In genomic region chr6:147869223-147869600, GRCh38 we compare ENCODE assay signal across 30 cellular contexts.
DNase-seq lines count a peak whose midpoint lies in the region; TF ChIP-seq lines count a peak whose summit lies in the region.
"Had no signal": no experiment of that assay in that cellular context is flagged by ENCODE, and none has a peak within 500 bp of the region (broad histone marks: within the 10 kb centered on the region; RNA-seq: fewer than 3 reads in every experiment).

No MANE protein-coding gene starts in this region.

- H2AFZ ChIP-seq in ACC112 (ENCODE audit: low read length, unreplicated experiment) (peak overlapping the region; percentile 59), Loucy (ENCODE audit: low read length) (no peak overlapping the region)

- peak overlapping the region; percentile 49 to 84 (median 79) for H3K27ac Mint-ChIP-seq in nephron
- H3K27ac Mint-ChIP-seq: activated naive CD4-positive, alpha-beta T cell treated with anti-CD3 and anti-CD28 coated beads, Interleukin-2, amount 50 U/mL, for 24 hours; B cell; CD8-positive, alpha-beta memory T cell; effector memory CD8-positive, alpha-beta T cell; natural killer cell; T-cell had no signal

- no peak for TF ChIP-seq POLR2A in suprapubic skin (IDR thresholded peaks at IDR 0.05)

- H3K4me1 ChIP-seq in ACC112 (ENCODE audit: control insufficient read depth, insufficient read depth, low read length, unreplicated experiment) (peaks cover 7% of the 10 kb centered on the region), Loucy (ENCODE audit: insufficient read depth, low read length, poor library complexity, severe bottlenecking) (peaks cover 35% of the 10 kb centered on the region), endocrine pancreas (ENCODE audit: control insufficient read depth, insufficient read depth, low read length) (no peaks in the 10 kb centered on the region), suprapubic skin (no peaks in the 10 kb centered on the region)
- H3K4me1 ChIP-seq: testis had no signal

- H3K9me2 ChIP-seq in Loucy (replicated peaks; ENCODE audit: low read depth, low read length), result no peaks in the 10 kb centered on the region

- H4K20me1 ChIP-seq in Loucy (ENCODE audit: insufficient read depth, low read length, poor library complexity, severe bottlenecking), result no peaks in the 10 kb centered on the region

- H3K4me3 ChIP-seq in ACC112 (ENCODE audit: low read depth, low read length) (no peak overlapping the region), Loucy (ENCODE audit: low read length, poor library complexity, severe bottlenecking) (peak overlapping the region; percentile 32), endocrine pancreas (ENCODE audit: control insufficient read depth, insufficient read depth, low read length) (peak overlapping the region; percentile 52), suprapubic skin (no peak overlapping the region)
- H3K4me3 ChIP-seq: coronary artery, esophagus muscularis mucosa, gastrocnemius medialis, lower lobe of right lung, SJSA1, skin epidermis, testis had no signal

- TF ChIP-seq EP300 in suprapubic skin (IDR thresholded peaks at IDR 0.05), result no peak

- peak overlapping the region in 1 of 3 experiments; percentile 5 for H3K4me3 Mint-ChIP-seq in nephron
- H3K4me3 Mint-ChIP-seq: activated naive CD4-positive, alpha-beta T cell treated with anti-CD3 and anti-CD28 coated beads, Interleukin-2, amount 50 U/mL, for 24 hours; B cell; CD8-positive, alpha-beta memory T cell; effector memory CD8-positive, alpha-beta T cell; natural killer cell; T-cell had no signal

- peaks cover 20% of the 10 kb centered on the region; the same call in 1 of the 2 replicates for H3F3A ChIP-seq in Loucy (ENCODE audit: low read depth)

- 67% methylated on average over 1 of the region's 1 CpG for WGBS in suprapubic skin

- H3K4me1 Mint-ChIP-seq in nephron, result peaks cover 58% of the 10 kb centered on the region
- H3K4me1 Mint-ChIP-seq: activated naive CD4-positive, alpha-beta T cell treated with anti-CD3 and anti-CD28 coated beads, Interleukin-2, amount 50 U/mL, for 24 hours; B cell; CD8-positive, alpha-beta memory T cell; natural killer cell; T-cell had no signal

- H3K79me2 ChIP-seq in ACC112 (ENCODE audit: control insufficient read depth, insufficient read depth, low read length, unreplicated experiment) (no peaks in the 10 kb centered on the region), Loucy (ENCODE audit: insufficient read depth, low read length) (no peaks in the 10 kb centered on the region)

- DNase-seq in pons (ENCODE audit: low spot score) (no peak), NCI-H774 (lab: John Stamatoyannopoulos, UW) (no peak), suprapubic skin (ENCODE audit: low spot score in 2 of 2) (no peak)
- DNase-seq: ACHN; activated CD4-positive, alpha-beta T cell treated with anti-CD3 and anti-CD28 coated beads for 48 hours; anterior cingulate cortex; CD8-positive, alpha-beta memory T cell; effector memory CD8-positive, alpha-beta T cell; gastrocnemius medialis; H7; KG1; lower lobe of right lung; natural killer cell; NCI-H1417 treated with DMSO at 0.1 percent for 48 hours; NCI-H345; occipital lobe; RPMI8226; stimulated activated naive CD8-positive, alpha-beta T cell treated with anti-CD3 and anti-CD28 coated beads, Interleukin-15, Interleukin-2, amounts not matched to agents 100 U/mL and 50 U/mL, for 24 hours; T-cell; testis had no signal

- H3K36me3 ChIP-seq in ACC112 (ENCODE audit: insufficient read depth, low read length), result no peaks in the 10 kb centered on the region
- no peaks in the 10 kb centered on the region for H3K36me3 ChIP-seq in Loucy (ENCODE audit: insufficient read depth, low read length)
- no peaks in the 10 kb centered on the region for H3K36me3 ChIP-seq in endocrine pancreas (ENCODE audit: control insufficient read depth, insufficient read depth, low read length)
- H3K36me3 ChIP-seq in suprapubic skin, result no peaks in the 10 kb centered on the region
- H3K36me3 ChIP-seq: esophagus muscularis mucosa, gastrocnemius medialis, lower lobe of right lung, SJSA1 had no signal

- no peaks in the 10 kb centered on the region for H3K9me3 ChIP-seq in Loucy (ENCODE audit: insufficient read depth, low read depth, low read length)
- H3K9me3 ChIP-seq in endocrine pancreas (ENCODE audit: control insufficient read depth, low read length), result no peaks in the 10 kb centered on the region
- H3K9me3 ChIP-seq in suprapubic skin, result no peaks in the 10 kb centered on the region
- H3K9me3 ChIP-seq: esophagus muscularis mucosa, gastrocnemius medialis, lower lobe of right lung, SJSA1, testis had no signal

- H3K9me3 Mint-ChIP-seq in nephron, result peaks cover 1% of the 10 kb centered on the region
- H3K9me3 Mint-ChIP-seq: activated naive CD4-positive, alpha-beta T cell treated with anti-CD3 and anti-CD28 coated beads, Interleukin-2, amount 50 U/mL, for 24 hours; effector memory CD8-positive, alpha-beta T cell; T-cell had no signal

- H3K4me2 ChIP-seq in Loucy (ENCODE audit: low read depth, low read length, poor library complexity, severe bottlenecking), result peak overlapping the region; percentile 61

- peaks cover 5% of the 10 kb centered on the region for H3K27me3 Mint-ChIP-seq in nephron (ENCODE audit: low read depth)
- H3K27me3 Mint-ChIP-seq: activated naive CD4-positive, alpha-beta T cell treated with anti-CD3 and anti-CD28 coated beads, Interleukin-2, amount 50 U/mL, for 24 hours; B cell; effector memory CD8-positive, alpha-beta T cell; T-cell had no signal

- no peaks in the 10 kb centered on the region for H3K27me3 ChIP-seq in ACC112 (ENCODE audit: insufficient read depth, low read length)
- H3K27me3 ChIP-seq in Loucy (ENCODE audit: insufficient read depth, low read length, poor library complexity, severe bottlenecking), result no peaks in the 10 kb centered on the region
- no peaks in the 10 kb centered on the region for H3K27me3 ChIP-seq in endocrine pancreas (ENCODE audit: control insufficient read depth, insufficient read depth, low read length)
- H3K27me3 ChIP-seq in suprapubic skin, result no peaks in the 10 kb centered on the region
- H3K27me3 ChIP-seq: esophagus muscularis mucosa, gastrocnemius medialis, SJSA1, testis had no signal

- H3K36me3 Mint-ChIP-seq in nephron (ENCODE audit: low read depth), result no peaks in the 10 kb centered on the region
- H3K36me3 Mint-ChIP-seq: activated naive CD4-positive, alpha-beta T cell treated with anti-CD3 and anti-CD28 coated beads, Interleukin-2, amount 50 U/mL, for 24 hours; CD8-positive, alpha-beta memory T cell; natural killer cell; T-cell had no signal

- no peak for TF ChIP-seq CTCF in Loucy (conservative IDR thresholded peaks at IDR 0.05; ENCODE audit: low read length)
- no peak for TF ChIP-seq CTCF in nephron (IDR thresholded peaks at IDR 0.05; ENCODE audit: unreplicated experiment in 3 of 3)
- no peak for TF ChIP-seq CTCF in suprapubic skin (IDR thresholded peaks at IDR 0.05)

- no peak overlapping the region for H3K27ac ChIP-seq in ACC112 (ENCODE audit: low read depth, low read length)
- no peak overlapping the region for H3K27ac ChIP-seq in suprapubic skin
- H3K27ac ChIP-seq: coronary artery, esophagus muscularis mucosa, gastrocnemius medialis, lower lobe of right lung, SJSA1, skin epidermis, testis had no signal

- H3K9ac ChIP-seq in Loucy (ENCODE audit: low read depth, low read length, poor library complexity, severe bottlenecking) (no peak overlapping the region), endocrine pancreas (ENCODE audit: control insufficient read depth, insufficient read depth, low read length) (no peak overlapping the region)

Comparison
In these comparisons a context has a peak if more than half of its experiments do, and no peak if none do; other contexts are left out.
1. H3K4me3 ChIP-seq: peak in Loucy (single experiment) and endocrine pancreas (single experiment); none in ACC112 (single experiment) and suprapubic skin (single experiment).